ENCODE assay signal across 11 cellular contexts in the genomic region with DNA sequence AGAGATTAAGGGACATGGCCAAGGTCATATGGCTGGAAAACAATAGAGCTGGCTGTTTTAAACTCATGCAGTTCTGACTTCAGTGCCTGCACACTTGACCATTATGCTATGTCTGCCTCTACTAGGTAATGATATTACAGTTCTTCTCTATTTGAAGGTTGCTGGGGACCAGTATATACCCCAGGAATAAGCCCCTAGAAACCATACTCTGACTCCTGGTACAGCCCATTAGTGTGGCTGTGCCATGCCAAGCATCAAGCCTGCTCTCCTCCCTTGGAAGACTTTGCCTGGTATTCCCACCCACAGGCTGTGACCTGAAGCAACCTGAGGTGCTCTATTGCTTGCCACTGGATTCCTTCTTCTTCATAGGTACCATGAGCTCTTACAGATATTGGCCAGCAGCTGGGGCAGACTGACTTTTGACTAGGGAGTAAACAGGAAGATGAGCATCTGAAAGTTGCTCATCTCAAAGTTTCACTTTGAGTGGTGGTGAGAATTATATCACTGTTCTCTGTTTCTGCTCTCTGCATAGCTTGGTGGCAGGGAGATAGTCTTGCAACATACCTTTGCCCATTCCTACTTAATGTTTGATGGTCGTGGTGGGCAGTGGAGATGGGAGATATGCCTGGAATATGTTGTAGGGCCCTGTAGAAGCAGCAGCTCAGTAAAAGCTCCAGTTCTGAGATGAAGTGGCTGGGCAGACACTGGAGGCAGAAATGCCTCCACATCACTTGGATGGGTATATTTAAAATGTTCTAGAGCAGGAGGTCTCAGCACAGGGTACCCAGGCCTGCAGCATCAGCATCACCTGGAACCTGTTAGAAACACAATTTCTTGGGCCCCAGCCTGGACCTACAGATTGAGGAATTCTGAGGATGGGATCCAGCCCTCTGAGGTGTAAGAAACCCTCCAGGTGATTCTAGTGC.
DNase-seq lines count a peak whose midpoint lies in the region; ATAC-seq lines count a peak whose summit lies in the region.
"Had no signal": no experiment of that assay in that cellular context is flagged by ENCODE, and none has a peak within 500 bp of the region (broad histone marks: within the 10 kb centered on the region; RNA-seq: fewer than 3 reads in every experiment).

No MANE protein-coding gene starts in this region.

- no peaks in the 10 kb centered on the region for H3K4me1 Mint-ChIP-seq in stimulated activated memory B cell treated with anti-CD40 and anti-IgM and Interleukin-4, amounts not matched to agents 10 μg/mL and 1 μg/mL and 100 μg/mL, for 72 hours
- H3K4me1 Mint-ChIP-seq: naive B cell had no signal

- peak; percentile 0 to 2 (median 1) for DNase-seq in stimulated activated CD4-positive, alpha-beta T cell treated with anti-CD3 and anti-CD28 coated beads, Interleukin-12 subunit alpha, Interleukin-12 subunit beta, amount 100 ng/mL, for 48 hours (ENCODE audit: low read depth in 2 of 3, low spot score in 1 of 3)
- DNase-seq in stimulated activated CD4-positive, alpha-beta T cell treated with anti-CD3 and anti-CD28 coated beads, Interleukin-4, amount 100 ng/mL, for 1 hour, result no peak
- DNase-seq in GM03348 (ENCODE audit: low spot score) (no peak), T-helper 9 cell (no peak), NCI-H1417 (lab: John Stamatoyannopoulos, UW) (no peak)
- DNase-seq: naive B cell, NCI-H1092, OCI-M1 had no signal

- no peaks in the 10 kb centered on the region for H3K27me3 Mint-ChIP-seq in stimulated activated memory B cell treated with anti-CD40 and anti-IgM and Interleukin-4, amounts not matched to agents 10 μg/mL and 1 μg/mL and 100 μg/mL, for 72 hours
- H3K27me3 Mint-ChIP-seq: naive B cell had no signal

- ATAC-seq in GM21737 (IDR thresholded peaks at IDR 0.05; ENCODE audit: unreplicated experiment) (peak; percentile 89), HG03442 (IDR thresholded peaks at IDR 0.05; ENCODE audit: unreplicated experiment) (peak; percentile 96)
- peak; percentile 60 for ATAC-seq in stimulated activated memory B cell treated with anti-CD40 and anti-IgM and Interleukin-4, amounts not matched to agents 10 μg/mL and 1 μg/mL and 100 μg/mL, for 72 hours

- no peaks in the 10 kb centered on the region for H3K36me3 Mint-ChIP-seq in stimulated activated memory B cell treated with anti-CD40 and anti-IgM and Interleukin-4, amounts not matched to agents 10 μg/mL and 1 μg/mL and 100 μg/mL, for 72 hours
- H3K36me3 Mint-ChIP-seq: naive B cell had no signal

- peaks cover 5% of the 10 kb centered on the region for H3K9me3 Mint-ChIP-seq in stimulated activated memory B cell treated with anti-CD40 and anti-IgM and Interleukin-4, amounts not matched to agents 10 μg/mL and 1 μg/mL and 100 μg/mL, for 72 hours

- no peak overlapping the region for H3K27ac Mint-ChIP-seq in stimulated activated memory B cell treated with anti-CD40 and anti-IgM and Interleukin-4, amounts not matched to agents 10 μg/mL and 1 μg/mL and 100 μg/mL, for 72 hours
- H3K27ac Mint-ChIP-seq: naive B cell had no signal

- H3K4me3 Mint-ChIP-seq in stimulated activated memory B cell treated with anti-CD40 and anti-IgM and Interleukin-4, amounts not matched to agents 10 μg/mL and 1 μg/mL and 100 μg/mL, for 72 hours, result no peak overlapping the region

Comparison
In these comparisons a context has a peak if more than half of its experiments do, and no peak if none do; other contexts are left out.
1. DNase-seq: peak in stimulated activated CD4-positive, alpha-beta T cell treated with anti-CD3 and anti-CD28 coated beads, Interleukin-12 subunit alpha, Interleukin-12 subunit beta, amount 100 ng/mL, for 48 hours (3 of 3); none in stimulated activated CD4-positive, alpha-beta T cell treated with anti-CD3 and anti-CD28 coated beads, Interleukin-4, amount 100 ng/mL, for 1 hour (single experiment), GM03348 (single experiment), T-helper 9 cell (single experiment) and NCI-H1417 (0 of 3).
2. Peak in every context shown above with its lines, with median percentiles within 50 percentile points of each other: ATAC-seq.